21 cellular contexts compared by ENCODE assay signal in the genomic region with DNA sequence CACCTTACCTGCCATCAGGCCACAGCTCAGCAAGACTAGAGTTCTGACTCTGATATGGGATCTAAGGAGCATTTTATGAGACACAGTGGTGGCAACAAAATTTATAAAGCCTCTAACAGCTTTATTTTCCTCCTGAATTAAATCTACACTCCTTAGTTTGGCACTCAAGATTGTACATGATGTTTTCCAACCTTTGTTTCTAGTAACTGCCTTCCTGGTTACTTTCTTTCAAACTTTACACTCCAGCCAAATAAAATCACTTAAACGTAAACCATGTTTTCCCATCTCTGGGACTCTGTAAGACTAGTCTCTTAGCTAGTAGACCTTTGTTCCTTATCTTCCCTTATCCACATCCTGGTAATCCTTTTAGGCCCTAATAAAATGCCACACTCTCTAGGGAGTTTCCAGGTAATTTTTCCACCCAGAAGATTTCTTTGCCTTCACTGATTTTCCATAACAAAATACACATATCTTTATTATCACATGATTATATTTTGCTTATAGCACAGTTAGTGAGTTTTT.
"Had no signal": no experiment of that assay in that cellular context is flagged by ENCODE, and none has a peak within 500 bp of the region (broad histone marks: within the 10 kb centered on the region; RNA-seq: fewer than 3 reads in every experiment).

No MANE protein-coding gene starts in this region.

- H3K9me3 Mint-ChIP-seq: mesothelial cell of epicardium; natural killer cell treated with Interleukin-12 subunit alpha and Interleukin-12 subunit beta and Interleukin-15 and Interleukin-18, amount 100 ng/mL, for 72 hours; neural progenitor cell; type B pancreatic cell had no signal

- DNase-seq: effector CD4-positive, alpha-beta T cell; heart left ventricle; hypothalamus; kidney glomerular epithelial cell; mammary epithelial cell; nucleus accumbens; ovary; psoas muscle; retina; right lobe of liver; stimulated activated CD4-positive, alpha-beta T cell treated with anti-CD3 and anti-CD28 coated beads, Interleukin-2, amount 100 ng/mL, for 24 hours; stimulated activated naive CD4-positive, alpha-beta T cell treated with Interleukin-2 at 50 U/mL for 16 hours; uterus had no signal

- H3K27me3 ChIP-seq: neural progenitor cell, ovary, right lobe of liver, uterus had no signal

- H3K27ac Mint-ChIP-seq: mesothelial cell of epicardium; natural killer cell treated with Interleukin-12 subunit alpha and Interleukin-12 subunit beta and Interleukin-15 and Interleukin-18, amount 100 ng/mL, for 72 hours; neural progenitor cell; type B pancreatic cell had no signal

- H3K4me3 ChIP-seq: coronary artery, heart left ventricle, neural progenitor cell, ovary, psoas muscle, right lobe of liver, uterus had no signal

- H3K4me1 ChIP-seq: heart left ventricle, psoas muscle, right lobe of liver, uterus had no signal

- FAIRE-seq: frontal cortex, islet of Langerhans had no signal

- H3K4me1 Mint-ChIP-seq: mesothelial cell of epicardium had no signal

- ATAC-seq: heart left ventricle; left lobe of liver; natural killer cell treated with Interleukin-12 subunit alpha and Interleukin-12 subunit beta and Interleukin-15 and Interleukin-18, amount 100 ng/mL, for 72 hours; psoas muscle; right lobe of liver had no signal

- H3K4me2 ChIP-seq: neural progenitor cell had no signal

- H3K4me3 Mint-ChIP-seq: mesothelial cell of epicardium; natural killer cell treated with Interleukin-12 subunit alpha and Interleukin-12 subunit beta and Interleukin-15 and Interleukin-18, amount 100 ng/mL, for 72 hours; neural progenitor cell; type B pancreatic cell had no signal

- H3K36me3 ChIP-seq: heart left ventricle, neural progenitor cell, ovary, right lobe of liver, uterus had no signal

- H3K36me3 Mint-ChIP-seq: mesothelial cell of epicardium; natural killer cell treated with Interleukin-12 subunit alpha and Interleukin-12 subunit beta and Interleukin-15 and Interleukin-18, amount 100 ng/mL, for 72 hours; neural progenitor cell; type B pancreatic cell had no signal

- H2AFZ ChIP-seq: neural progenitor cell had no signal

- H3K9me3 ChIP-seq: heart left ventricle, ovary, psoas muscle, right lobe of liver, uterus had no signal

- H3K27ac ChIP-seq: coronary artery, neural progenitor cell, ovary, psoas muscle, right lobe of liver, uterus had no signal
